Comparison of ENCODE assay signal across 7 cellular contexts in the genomic region with DNA sequence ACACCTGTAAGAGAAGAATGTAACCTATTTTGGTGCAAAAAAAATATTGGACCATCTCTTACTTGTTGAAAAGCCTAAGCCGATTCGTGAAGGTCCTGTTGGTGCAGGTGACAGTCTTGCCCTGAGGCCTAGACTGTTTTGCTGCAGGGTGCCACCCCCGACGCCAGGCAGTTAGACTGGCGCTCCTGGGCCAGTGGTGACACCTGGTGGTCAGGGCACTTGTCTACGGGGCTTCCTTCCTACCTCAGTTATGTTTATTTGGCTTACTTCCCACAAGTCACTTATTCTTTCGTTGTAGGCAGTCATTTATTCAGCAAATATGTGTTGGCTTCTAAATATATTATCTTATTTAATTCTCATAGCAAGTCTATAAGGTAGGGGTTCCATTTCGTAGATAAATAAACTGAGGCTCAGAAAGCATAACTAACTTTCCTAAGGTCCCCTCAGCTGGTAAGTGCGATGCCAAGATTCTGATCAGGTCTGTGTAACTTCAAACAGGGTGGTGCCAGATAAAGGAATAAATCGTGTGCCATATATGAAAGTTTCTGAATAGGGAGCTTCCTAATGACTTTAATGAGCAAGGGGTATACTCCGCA. TPM values are rescaled to one million over a fixed set of nuclear protein-coding genes. Genes with fewer than 3 reads are reported as not detected.
DNase-seq lines count a peak whose midpoint lies in the region; ATAC-seq, FAIRE-seq and TF ChIP-seq lines count a peak whose summit lies in the region.

No MANE protein-coding gene starts in this region.

- no peak for TF ChIP-seq POLR2A in NB4 (IDR thresholded peaks at IDR 0.05; ENCODE audit: extremely low read depth, insufficient read length)

- no peak overlapping the region for H3K9ac ChIP-seq in astrocyte (ENCODE audit: low read length)

- no peak overlapping the region for H3K27ac ChIP-seq in astrocyte (ENCODE audit: low read depth, low read length)

- no peak overlapping the region for H3K4me3 Mint-ChIP-seq in astrocyte (ENCODE audit: unreplicated experiment)

- FAIRE-seq in astrocyte (lab: Jason Lieb, UNC): no peak

- no peaks in the 10 kb centered on the region for H3K4me1 Mint-ChIP-seq in astrocyte (ENCODE audit: low read depth, unreplicated experiment)

- no peaks in the 10 kb centered on the region for H3K9me3 ChIP-seq in astrocyte (ENCODE audit: insufficient read depth, low read depth, low read length)

- no peaks in the 10 kb centered on the region for H3K9me3 Mint-ChIP-seq in astrocyte (ENCODE audit: unreplicated experiment)

- DNase-seq in NB4 (ENCODE audit: low read depth) (peak; percentile 82), T-helper 9 cell (peak; percentile 75), astrocyte (ENCODE audit: low read depth) (no peak), kidney tubule cell (ENCODE audit: low spot score) (peak; percentile 76)
- peak; percentile 49 to 72 (median 66) for DNase-seq in stimulated activated CD4-positive, alpha-beta T cell treated with anti-CD3 and anti-CD28 coated beads, TNF-alpha, amount 100 ng/mL, for 4 hours (ENCODE audit: low read depth in 3 of 3)

- no peaks in the 10 kb centered on the region for H3K36me3 Mint-ChIP-seq in astrocyte (ENCODE audit: low read depth, unreplicated experiment)

- H3K4me3 ChIP-seq in NB4 (ENCODE audit: low read depth, low read length) (peak overlapping the region; percentile 75), astrocyte (ENCODE audit: insufficient read depth, low read depth, low read length) (no peak overlapping the region)

- TF ChIP-seq CTCF in NB4 (IDR thresholded peaks at IDR 0.05; ENCODE audit: low read depth, low read length) (peak; percentile 74), astrocyte (IDR thresholded peaks at IDR 0.05; ENCODE audit: insufficient read depth, low read depth, low read length) (peak; percentile 13)

- H3K27ac Mint-ChIP-seq in astrocyte (ENCODE audit: unreplicated experiment): no peak overlapping the region

- no peaks in the 10 kb centered on the region for H3K27me3 ChIP-seq in astrocyte (ENCODE audit: insufficient read depth, low read length)

- H4K20me1 ChIP-seq in astrocyte (ENCODE audit: insufficient read depth, low read length): peaks cover 4% of the 10 kb centered on the region

- no peaks in the 10 kb centered on the region for H3K27me3 Mint-ChIP-seq in astrocyte (ENCODE audit: low read depth, unreplicated experiment)

- H3K79me2 ChIP-seq in astrocyte (ENCODE audit: insufficient read depth, low read length): peaks cover 7% of the 10 kb centered on the region

- ATAC-seq in GM18498 (IDR thresholded peaks at IDR 0.05; ENCODE audit: unreplicated experiment) (peak; percentile 38), HG02588 (IDR thresholded peaks at IDR 0.05; ENCODE audit: unreplicated experiment) (peak; percentile 35)

- no peak overlapping the region for H2AFZ ChIP-seq in astrocyte (ENCODE audit: low read depth, low read length)

- peak overlapping the region; percentile 32 for H3K4me2 ChIP-seq in astrocyte (ENCODE audit: low read length)

- peaks cover 9% of the 10 kb centered on the region for H3K4me1 ChIP-seq in astrocyte (ENCODE audit: insufficient read depth, low read length)

- no peaks in the 10 kb centered on the region for H3K36me3 ChIP-seq in astrocyte (ENCODE audit: insufficient read depth, low read length)

RNA-seq across cellular contexts. Expression of a gene that starts 1.9 kb away (rescaled TPM):
- total RNA-seq in astrocyte: 5.3 and 7.1 TPM in 2 replicates
